Comparison of ENCODE assay signal across 12 cellular contexts in genomic region chr11:124760806-124761205, GRCh38. TPM values are rescaled to one million over a fixed set of nuclear protein-coding genes. Genes with fewer than 3 reads are reported as not detected.
DNase-seq lines count a peak whose midpoint lies in the region; ATAC-seq and TF ChIP-seq lines count a peak whose summit lies in the region.
"Had no signal": no experiment of that assay in that cellular context is flagged by ENCODE, and none has a peak within 500 bp of the region (broad histone marks: within the 10 kb centered on the region; RNA-seq: fewer than 3 reads in every experiment).

No MANE protein-coding gene starts in this region.

- H3K4me3 ChIP-seq in breast epithelium (peak overlapping the region; percentile 52 to 66 (median 53)), upper lobe of left lung (peak overlapping the region; percentile 62 to 84 (median 73))
- no peak overlapping the region for H3K4me3 ChIP-seq in naive thymus-derived CD4-positive, alpha-beta T cell (ENCODE audit: low read length)
- H3K4me3 ChIP-seq: SK-N-MC had no signal

- POLR2A ChIA-PET in MCF 10A (lab: Yijun Ruan, JAX): no interaction called here
- POLR2A ChIA-PET in naive thymus-derived CD4-positive, alpha-beta T cell (lab: Charles Lee): interaction anchor here (0.9 to 5.1 kb wide), 7 partner anchors 9 to 91 kb away, joined by 3 to 54 read pairs (median 9); partner anchors contain the start of genes MSANTD2, SIAE, SPA17 and VSIG2

- TF ChIP-seq POLR2A in breast epithelium (IDR thresholded peaks at IDR 0.05) (no peak), upper lobe of left lung (IDR thresholded peaks at IDR 0.05) (no peak)

- TF ChIP-seq EP300 in upper lobe of left lung (IDR thresholded peaks at IDR 0.05): no peak

- H3K4me1 ChIP-seq in breast epithelium (peaks cover 0 to 8% of the 10 kb centered on the region in 2 donors), upper lobe of left lung (peaks cover 40 to 78% (median 56%) of the 10 kb centered on the region in 4 donors)
- peaks cover 8 to 31% of the 10 kb centered on the region in 2 donors for H3K4me1 ChIP-seq in naive thymus-derived CD4-positive, alpha-beta T cell (ENCODE audit: control insufficient read depth in 2 of 2, insufficient read depth in 2 of 2, low read length in 2 of 2)

- H3K27me3 Mint-ChIP-seq in MCF 10A (ENCODE audit: insufficient read depth, unreplicated experiment): no peaks in the 10 kb centered on the region
- H3K27me3 Mint-ChIP-seq in naive thymus-derived CD4-positive, alpha-beta T cell: peaks cover 35 to 60% (median 53%) of the 10 kb centered on the region in 5 donors

- CTCF ChIA-PET in MCF 10A (lab: Yijun Ruan, JAX): interaction anchor here (0.5 to 4.6 kb wide), 13 partner anchors 9 to 116 kb away, joined by 3 to 72 read pairs (median 4); no protein-coding TSS in a partner anchor
- CTCF ChIA-PET in naive thymus-derived CD4-positive, alpha-beta T cell (lab: Charles Lee): interaction anchor here (0.6 to 7.1 kb wide), 5 partner anchors 8 to 91 kb away, joined by 3 to 110 read pairs (median 7); partner anchors contain the start of gene VSIG2

- H3K9me3 Mint-ChIP-seq in MCF 10A (ENCODE audit: unreplicated experiment): no peaks in the 10 kb centered on the region
- H3K9me3 Mint-ChIP-seq in naive thymus-derived CD4-positive, alpha-beta T cell: peaks cover 0 to 1% (median 0%) of the 10 kb centered on the region in 11 donors
- H3K9me3 Mint-ChIP-seq: mesothelial cell of epicardium had no signal

- intact Hi-C loops in breast epithelium (cut with DNase I; ENCODE audit: low total_unique reads): loop anchor here (10.0 kb wide), 1 partner anchor 86 kb away; the partner anchor contains the start of genes SIAE and SPA17
- intact Hi-C loops in MCF 10A (cut with micrococcal nuclease): no loop called here
- intact Hi-C loops in naive thymus-derived CD4-positive, alpha-beta T cell (cut with micrococcal nuclease): loop anchor here (5.0 kb wide), 3 partner anchors 191 to 381 kb away; partner anchors contain the start of gene CCDC15 (in 1 of the 2)

- H3K9me3 ChIP-seq in breast epithelium: no peaks in the 10 kb centered on the region
- no peaks in the 10 kb centered on the region for H3K9me3 ChIP-seq in naive thymus-derived CD4-positive, alpha-beta T cell (ENCODE audit: control insufficient read depth in 2 of 3, low read length in 3 of 3)
- H3K9me3 ChIP-seq in upper lobe of left lung: no peaks in the 10 kb centered on the region

- no peak for ATAC-seq in naive thymus-derived CD4-positive, alpha-beta T cell
- ATAC-seq in upper lobe of left lung (ENCODE audit: low FRiP score in 2 of 2) (no peak), HG02642 (IDR thresholded peaks at IDR 0.05; ENCODE audit: poor library complexity, unreplicated experiment) (no peak)

- peaks cover 5% of the 10 kb centered on the region for H3K4me1 Mint-ChIP-seq in MCF 10A (ENCODE audit: insufficient read depth, unreplicated experiment)
- peaks cover 6 to 44% (median 24%) of the 10 kb centered on the region in 7 donors for H3K4me1 Mint-ChIP-seq in naive thymus-derived CD4-positive, alpha-beta T cell

- no peak overlapping the region for H3K4me3 Mint-ChIP-seq in MCF 10A (ENCODE audit: unreplicated experiment)
- peak overlapping the region; percentile 23 to 98 (median 68) for H3K4me3 Mint-ChIP-seq in naive thymus-derived CD4-positive, alpha-beta T cell

- H3K36me3 ChIP-seq in breast epithelium (no peaks in the 10 kb centered on the region), upper lobe of left lung (peaks cover 0 to 24% (median 1%) of the 10 kb centered on the region in 4 donors)
- no peaks in the 10 kb centered on the region for H3K36me3 ChIP-seq in naive thymus-derived CD4-positive, alpha-beta T cell (ENCODE audit: control insufficient read depth in 2 of 3, insufficient read depth in 3 of 3, low read length in 3 of 3)

- no peak for DNase-seq in breast epithelium (ENCODE audit: low spot score in 2 of 2)
- DNase-seq in MCF 10A (ENCODE audit: unreplicated experiment): no peak
- DNase-seq in naive thymus-derived CD4-positive, alpha-beta T cell: no peak
- DNase-seq in upper lobe of left lung: no peak
- no peak for DNase-seq in NCI-H345 (lab: John Stamatoyannopoulos, UW)
- no peak for DNase-seq in activated CD4-positive, CD25-positive, alpha-beta regulatory T cell treated with anti-CD3 and anti-CD28 coated beads, Interleukin-2, amount 50 U/mL, for 72 hours
- DNase-seq: NCI-H510A had no signal

- H3K36me3 Mint-ChIP-seq in MCF 10A (ENCODE audit: insufficient read depth, unreplicated experiment): no peaks in the 10 kb centered on the region
- no peaks in the 10 kb centered on the region for H3K36me3 Mint-ChIP-seq in naive thymus-derived CD4-positive, alpha-beta T cell

- 41 to 47% methylated on average over 3 of the region's 3 CpGs for WGBS in upper lobe of left lung, 2 donors

- H3K27ac ChIP-seq in breast epithelium (peak overlapping the region; percentile 57 to 85), cingulate gyrus (ENCODE audit: low read depth, low read length) (peak overlapping the region; percentile 81), upper lobe of left lung (peak overlapping the region; percentile 91 to 97 (median 95))
- H3K27ac ChIP-seq in naive thymus-derived CD4-positive, alpha-beta T cell (ENCODE audit: low read depth, low read length): no peak overlapping the region
- H3K27ac ChIP-seq: SK-N-MC had no signal

- no TSS peak for BruUV-seq in MCF 10A (replicated peaks; lab: Mats Ljungman, UMichigan)

- TF ChIP-seq CTCF in breast epithelium (IDR thresholded peaks at IDR 0.05): no peak
- no peak for TF ChIP-seq CTCF in MCF 10A (IDR thresholded peaks at IDR 0.05; ENCODE audit: unreplicated experiment)
- TF ChIP-seq CTCF in upper lobe of left lung (IDR thresholded peaks at IDR 0.05): no peak

- no peak overlapping the region for H3K27ac Mint-ChIP-seq in MCF 10A (ENCODE audit: low read depth, unreplicated experiment)
- no peak overlapping the region for H3K27ac Mint-ChIP-seq in naive thymus-derived CD4-positive, alpha-beta T cell
- H3K27ac Mint-ChIP-seq: mesothelial cell of epicardium had no signal

- H3K27me3 ChIP-seq in breast epithelium (peaks cover 0 to 64% of the 10 kb centered on the region in 2 donors), upper lobe of left lung (peaks cover 0 to 9% (median 5%) of the 10 kb centered on the region in 4 donors)
- H3K27me3 ChIP-seq in naive thymus-derived CD4-positive, alpha-beta T cell (ENCODE audit: control insufficient read depth in 2 of 2, insufficient read depth in 2 of 2, low read length in 2 of 2): peaks cover 7 to 16% of the 10 kb centered on the region in 2 donors

RNA-seq across cellular contexts. Expression of gene ESAM, which starts 1.3 kb away (rescaled TPM):
- 10 to 100 TPM; 11.6 to 38.7 (median 19.8) TPM for total RNA-seq in breast epithelium
- 0.19 and 0.93 TPM in 2 replicates for total RNA-seq in MCF 10A (2022)
- 1 to 10 TPM in 4 of 5 experiments, under 1 TPM in 1; 0.39 to 3.4 (median 1.7) TPM for total RNA-seq in naive thymus-derived CD4-positive, alpha-beta T cell
- polyA plus RNA-seq in naive thymus-derived CD4-positive, alpha-beta T cell: 1 to 10 TPM; 1.9 to 4.1 TPM
- 100 to 1,000 TPM in 4 of 6 donors, 10 to 100 TPM in 2; 39.8 to 177 (median 128) TPM for total RNA-seq in upper lobe of left lung

RNA-seq across cellular contexts. Expression of gene VSIG2, which starts 8.8 kb away (rescaled TPM):
- total RNA-seq in breast epithelium: 10 to 100 TPM in 1 of 3 donors, 1 to 10 TPM in 1, not detected in 1; 8.8 to 20.5 TPM
- total RNA-seq in MCF 10A (2022): not detected in 2 replicates
- total RNA-seq in naive thymus-derived CD4-positive, alpha-beta T cell: 1 to 10 TPM in 2 of 5 experiments, under 1 TPM in 3; 0.19 to 1.7 (median 0.85) TPM
- polyA plus RNA-seq in naive thymus-derived CD4-positive, alpha-beta T cell: under 1 TPM in 1 of 2 donors, not detected in 1; 0.32 TPM
- total RNA-seq in upper lobe of left lung: 10 to 100 TPM; 32.5 to 55.3 (median 40.2) TPM
- total RNA-seq: frontal cortex had no signal

RNA-seq across cellular contexts. Expression of gene NRGN, which starts 21.1 kb away (rescaled TPM):
- total RNA-seq in breast epithelium (under 1 TPM; 0.33 to 0.48 (median 0.44) TPM), MCF 10A (2022) (1.4 TPM in 1 of 2 replicates, not detected in the other), upper lobe of left lung (100 to 1,000 TPM in 1 of 6 donors, 10 to 100 TPM in 5; 30.9 to 111 (median 77.6) TPM)
- 10 to 100 TPM in 1 of 5 experiments, 1 to 10 TPM in 4; 1.2 to 48.7 (median 4.9) TPM for total RNA-seq in naive thymus-derived CD4-positive, alpha-beta T cell
- polyA plus RNA-seq in naive thymus-derived CD4-positive, alpha-beta T cell: not detected

RNA-seq across cellular contexts. Expression of gene MSANTD2, which starts 39.4 kb away (rescaled TPM):
- total RNA-seq in breast epithelium (10 to 100 TPM; 10.9 to 34.2 (median 27.2) TPM), MCF 10A (2022) (14.2 and 15.3 TPM in 2 replicates), upper lobe of left lung (10 to 100 TPM; 10.5 to 69.1 (median 14.0) TPM)
- total RNA-seq in naive thymus-derived CD4-positive, alpha-beta T cell: 10 to 100 TPM in 4 of 5 experiments, 1 to 10 TPM in 1; 9.1 to 29.5 (median 14.4) TPM
- 1 to 10 TPM; 3.8 to 6.0 TPM for polyA plus RNA-seq in naive thymus-derived CD4-positive, alpha-beta T cell
